Comparison of ENCODE assay signal across 22 cellular contexts in the genomic region with DNA sequence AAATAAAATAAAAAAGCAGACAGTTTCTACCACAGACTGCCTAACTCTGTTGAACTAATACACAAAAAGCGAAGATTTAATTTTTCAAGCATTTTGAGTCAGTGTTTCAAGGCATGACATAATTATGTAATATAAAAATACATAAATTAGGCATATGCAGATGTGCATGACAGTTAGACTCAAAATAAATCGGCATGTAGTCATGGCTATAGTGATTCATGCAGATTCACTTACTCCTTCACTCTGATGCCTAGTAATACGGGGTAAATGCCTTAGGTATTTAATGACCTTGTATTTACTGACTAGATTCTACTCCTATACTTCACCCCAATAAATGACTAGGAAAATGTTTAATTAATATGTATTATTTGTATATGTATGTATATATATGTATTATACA.
DNase-seq lines count a peak whose midpoint lies in the region; ATAC-seq and TF ChIP-seq lines count a peak whose summit lies in the region.
"Had no signal": no experiment of that assay in that cellular context is flagged by ENCODE, and none has a peak within 500 bp of the region (broad histone marks: within the 10 kb centered on the region; RNA-seq: fewer than 3 reads in every experiment).

No MANE protein-coding gene starts in this region.

- H2AFZ ChIP-seq in GM23248: no peak overlapping the region
- H2AFZ ChIP-seq: neural progenitor cell had no signal

- H3K4me1 Mint-ChIP-seq in T-cell: no peaks in the 10 kb centered on the region
- peaks cover 21% of the 10 kb centered on the region for H3K4me1 Mint-ChIP-seq in nephron progenitor cell
- H3K4me1 Mint-ChIP-seq: activated CD4-positive, alpha-beta memory T cell treated with anti-CD3 and anti-CD28 coated beads, Interleukin-2, amount 10 ng/mL, durations not matched to agents 7 days and 5 days; T-helper 17 cell had no signal

- H3K27ac Mint-ChIP-seq in T-cell (no peak overlapping the region), nephron progenitor cell (no peak overlapping the region)
- H3K27ac Mint-ChIP-seq: activated CD4-positive, alpha-beta memory T cell treated with anti-CD3 and anti-CD28 coated beads, Interleukin-2, amount 10 ng/mL, durations not matched to agents 7 days and 5 days; activated naive CD4-positive, alpha-beta T cell treated with anti-CD3 and anti-CD28 coated beads, Interleukin-2, amount 50 U/mL, for 72 hours; activated T-helper 2 cell treated with anti-CD3 and anti-CD28 coated beads, Interferon-gamma antibody, Interleukin-2, Interleukin-4, amounts not matched to agents 10 μg/mL and 5 μg/mL and 100 μg/mL, durations not matched to agents 14 hours and 24 hours and 36 hours; T-helper 17 cell had no signal

- no peaks in the 10 kb centered on the region for H3K9me3 Mint-ChIP-seq in T-cell
- H3K9me3 Mint-ChIP-seq in nephron progenitor cell: no peaks in the 10 kb centered on the region
- H3K9me3 Mint-ChIP-seq: activated CD4-positive, alpha-beta memory T cell treated with anti-CD3 and anti-CD28 coated beads, Interleukin-2, amount 10 ng/mL, durations not matched to agents 7 days and 5 days; activated naive CD4-positive, alpha-beta T cell treated with anti-CD3 and anti-CD28 coated beads, Interleukin-2, amount 50 U/mL, for 72 hours; activated T-helper 2 cell treated with anti-CD3 and anti-CD28 coated beads, Interferon-gamma antibody, Interleukin-2, Interleukin-4, amounts not matched to agents 10 μg/mL and 5 μg/mL and 100 μg/mL, durations not matched to agents 14 hours and 24 hours and 36 hours; neural progenitor cell had no signal

- CTCF ChIA-PET in T-cell (lab: Charles Lee): no interaction called here

- H3K27me3 Mint-ChIP-seq in T-cell (peaks cover 4 to 8% of the 10 kb centered on the region in 2 donors), nephron progenitor cell (ENCODE audit: low read depth, poor library complexity) (no peaks in the 10 kb centered on the region)
- H3K27me3 Mint-ChIP-seq: activated CD4-positive, alpha-beta memory T cell treated with anti-CD3 and anti-CD28 coated beads, Interleukin-2, amount 10 ng/mL, durations not matched to agents 7 days and 5 days had no signal

- H3K9me3 ChIP-seq in GM23248 (ENCODE audit: low read depth): peaks cover 3% of the 10 kb centered on the region
- peaks cover 6% of the 10 kb centered on the region for H3K9me3 ChIP-seq in adipocyte (ENCODE audit: control insufficient read depth, low read length)
- H3K9me3 ChIP-seq: ascending aorta, BLaER1, thyroid gland had no signal

- H3K27me3 ChIP-seq in GM23248 (replicated peaks; ENCODE audit: insufficient read depth) (no peaks in the 10 kb centered on the region), adipocyte (replicated peaks; ENCODE audit: control insufficient read depth, insufficient read depth, low read length) (no peaks in the 10 kb centered on the region), foreskin keratinocyte (no peaks in the 10 kb centered on the region)
- H3K27me3 ChIP-seq: ascending aorta, BLaER1, heart left ventricle, neural progenitor cell, thyroid gland had no signal

- ATAC-seq in foreskin keratinocyte: peak; percentile 50
- no peak for ATAC-seq in left lobe of liver
- ATAC-seq in T-cell (replicated peaks in 1 of 4): no peak
- ATAC-seq: activated naive CD4-positive, alpha-beta T cell treated with anti-CD3 and anti-CD28 coated beads, Interleukin-2, amount 50 U/mL, for 72 hours; heart left ventricle; T-helper 17 cell had no signal

- H3K4me3 Mint-ChIP-seq in T-cell (no peak overlapping the region), nephron progenitor cell (no peak overlapping the region)
- H3K4me3 Mint-ChIP-seq: activated CD4-positive, alpha-beta memory T cell treated with anti-CD3 and anti-CD28 coated beads, Interleukin-2, amount 10 ng/mL, durations not matched to agents 7 days and 5 days; neural progenitor cell; T-helper 17 cell had no signal

- in situ Hi-C loops in GM23248 (cut with MboI): no loop called here

- H3K36me3 Mint-ChIP-seq in T-cell (no peaks in the 10 kb centered on the region), nephron progenitor cell (ENCODE audit: low read depth) (no peaks in the 10 kb centered on the region)
- H3K36me3 Mint-ChIP-seq: activated naive CD4-positive, alpha-beta T cell treated with anti-CD3 and anti-CD28 coated beads, Interleukin-2, amount 50 U/mL, for 72 hours; neural progenitor cell had no signal

- H3K9ac ChIP-seq in GM23248: peak overlapping the region; percentile 57; the same call in 1 of the 2 replicates
- H3K9ac ChIP-seq in adipocyte (ENCODE audit: low read length): no peak overlapping the region
- H3K9ac ChIP-seq: BLaER1, neural progenitor cell had no signal

- no peaks in the 10 kb centered on the region for H4K20me1 ChIP-seq in GM23248 (ENCODE audit: insufficient read depth)
- H4K20me1 ChIP-seq: BLaER1 had no signal

- 0 out of 2 replicates have a peak overlapping the region, but pooled peaks have one; percentile 17 for H3K27ac ChIP-seq in GM23248
- H3K27ac ChIP-seq in foreskin keratinocyte: no peak overlapping the region
- H3K27ac ChIP-seq: ascending aorta, BLaER1, heart left ventricle, HL-60, neural progenitor cell, thyroid gland had no signal

- peaks cover 22% of the 10 kb centered on the region for H3F3A ChIP-seq in GM23248 (ENCODE audit: insufficient read depth)

- peak overlapping the region; percentile 87 for H3K4me2 ChIP-seq in GM23248 (ENCODE audit: unreplicated experiment)
- H3K4me2 ChIP-seq: BLaER1, neural progenitor cell had no signal

- H3K9me2 ChIP-seq in GM23248 (ENCODE audit: insufficient read depth): no peaks in the 10 kb centered on the region

- H3K4me3 ChIP-seq in GM23248: peak overlapping the region; percentile 72
- H3K4me3 ChIP-seq in adipocyte (ENCODE audit: low read length): peak overlapping the region; percentile 72
- H3K4me3 ChIP-seq: BLaER1, heart left ventricle, lung, neural progenitor cell, thyroid gland had no signal

- TF ChIP-seq CTCF in foreskin keratinocyte (conservative IDR thresholded peaks at IDR 0.05) (no peak), nephron progenitor cell (IDR thresholded peaks at IDR 0.05) (no peak)

- POLR2A ChIA-PET in T-cell (lab: Charles Lee): no interaction called here

- H3K79me2 ChIP-seq in GM23248 (ENCODE audit: insufficient read depth): no peaks in the 10 kb centered on the region

- 28 to 34% methylated on average over 3 of the region's 3 CpGs for WGBS in GM23248 (ENCODE audit: low coverage in 1 of 2, low lambda C conversion rate in 2 of 2, missing lambda C conversion rate in 2 of 2), 2 experiments

- DNase-seq in GM23248: peak; percentile 69
- DNase-seq in adipocyte (ENCODE audit: low read depth): no peak
- peak in 1 of 2 donors; percentile 7 for DNase-seq in foreskin keratinocyte
- DNase-seq in stromal cell of bone marrow (ENCODE audit: low read depth): peak; percentile 8
- DNase-seq in left lobe of liver (ENCODE audit: low spot score): no peak
- DNase-seq in NCI-H524 (lab: John Stamatoyannopoulos, UW): no peak
- no peak for DNase-seq in T-cell
- no peak for DNase-seq in nephron progenitor cell
- DNase-seq: activated CD4-positive, alpha-beta memory T cell treated with anti-CD3 and anti-CD28 coated beads, Interleukin-2, amount 10 ng/mL, durations not matched to agents 7 days and 5 days; activated CD4-positive, alpha-beta T cell treated with anti-CD3 and anti-CD28 coated beads for 1 hour; heart left ventricle; NCI-H1694; stimulated activated naive CD4-positive, alpha-beta T cell treated with Interleukin-2 at 50 U/mL for 16 hours; T-helper 17 cell; thyroid gland had no signal

- H3K4me1 ChIP-seq in GM23248 (ENCODE audit: insufficient read depth): peaks cover 34% of the 10 kb centered on the region
- peaks cover 10% of the 10 kb centered on the region for H3K4me1 ChIP-seq in adipocyte (ENCODE audit: control insufficient read depth, insufficient read depth, low read length)
- H3K4me1 ChIP-seq in foreskin keratinocyte: no peaks in the 10 kb centered on the region
- H3K4me1 ChIP-seq: ascending aorta, BLaER1, heart left ventricle, neural progenitor cell, thyroid gland had no signal

- H3K36me3 ChIP-seq in GM23248 (ENCODE audit: low read depth) (0 out of 2 replicates have a peak, but pooled peaks cover 2% of the 10 kb centered on the region), adipocyte (ENCODE audit: control insufficient read depth, insufficient read depth, low read length, severe bottlenecking) (no peaks in the 10 kb centered on the region)
- H3K36me3 ChIP-seq: ascending aorta, BLaER1, heart left ventricle, neural progenitor cell, thyroid gland had no signal

Comparison
In these comparisons a context has a peak if more than half of its experiments do, and no peak if none do; other contexts are left out.
1. DNase-seq: peak in GM23248 (single experiment) and stromal cell of bone marrow (single experiment); none in adipocyte (single experiment), left lobe of liver (single experiment), NCI-H524 (0 of 2), T-cell (0 of 34) and nephron progenitor cell (single experiment).